In the genomic region with DNA sequence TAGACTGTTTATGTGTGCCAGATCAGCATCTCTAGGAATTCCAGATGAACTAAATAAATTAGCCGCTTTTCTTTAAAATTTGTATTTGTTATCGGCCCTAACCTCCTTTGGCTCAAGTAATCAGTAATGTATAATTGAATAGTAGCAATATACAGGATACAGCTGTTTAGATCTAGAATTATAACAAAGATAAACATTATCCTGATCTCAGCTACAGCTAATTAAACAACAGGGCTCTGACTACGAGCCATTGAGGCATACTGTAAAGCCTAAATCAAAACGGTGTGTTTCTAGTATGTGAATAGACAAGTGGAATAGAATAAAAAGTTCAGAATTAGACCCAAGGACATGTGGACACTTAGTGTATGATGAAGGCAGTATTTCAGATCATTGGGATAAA, we compare ENCODE assay signal across 1 cellular context.
TF ChIP-seq lines count a peak whose summit lies in the region.

No MANE protein-coding gene starts in this region.

TF ChIP-seq in IMR-90, 13 proteins besides CTCF, POLR2A, EP300 and RAD21 (continued from another document):
- TF ChIP-seq, protein P1, sequence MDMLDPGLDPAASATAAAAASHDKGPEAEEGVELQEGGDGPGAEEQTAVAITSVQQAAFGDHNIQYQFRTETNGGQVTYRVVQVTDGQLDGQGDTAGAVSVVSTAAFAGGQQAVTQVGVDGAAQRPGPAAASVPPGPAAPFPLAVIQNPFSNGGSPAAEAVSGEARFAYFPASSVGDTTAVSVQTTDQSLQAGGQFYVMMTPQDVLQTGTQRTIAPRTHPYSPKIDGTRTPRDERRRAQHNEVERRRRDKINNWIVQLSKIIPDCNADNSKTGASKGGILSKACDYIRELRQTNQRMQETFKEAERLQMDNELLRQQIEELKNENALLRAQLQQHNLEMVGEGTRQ (IDR thresholded peaks at IDR 0.05; ENCODE audit: low read depth, low read length): no peak
- no peak for TF ChIP-seq NFE2L2 (IDR thresholded peaks at IDR 0.05; ENCODE audit: low read depth, low read length)
- no peak for TF ChIP-seq SMC3 (IDR thresholded peaks at IDR 0.05; ENCODE audit: low read depth, low read length)
- TF ChIP-seq RCOR1 (IDR thresholded peaks at IDR 0.05; ENCODE audit: insufficient replicate concordance, low read length): no peak
- no peak for TF ChIP-seq MXI1 (IDR thresholded peaks at IDR 0.05; ENCODE audit: borderline replicate concordance, low read depth, low read length)
